ENCODE assay signal across 8 cellular contexts in the genomic region with DNA sequence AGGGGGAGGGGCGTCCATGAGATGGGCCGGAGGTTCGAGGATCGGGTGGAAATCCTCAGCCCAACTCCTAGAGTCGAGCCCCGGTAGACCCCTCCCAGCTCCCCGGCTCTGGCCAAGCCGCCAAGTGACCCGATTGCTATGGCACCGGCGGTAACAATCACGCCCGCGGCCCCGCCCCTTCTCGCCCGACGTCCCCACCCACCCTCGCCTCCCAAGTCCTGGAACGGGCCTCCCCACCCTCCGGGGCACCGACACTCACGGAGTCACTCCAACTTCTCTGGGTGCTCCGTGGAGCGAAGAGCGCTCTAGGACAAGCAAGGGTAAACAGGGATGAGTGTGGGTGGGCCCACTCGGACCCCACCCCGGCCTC. TPM values are rescaled to one million over a fixed set of nuclear protein-coding genes. Genes with fewer than 3 reads are reported as not detected.
DNase-seq lines count a peak whose midpoint lies in the region; ATAC-seq, FAIRE-seq and TF ChIP-seq lines count a peak whose summit lies in the region.

A gene (plus strand): TSS at position 204 of the 370 bp plus-strand sequence. CDS start 5,050 bp downstream, outside the sequence.

- POLR2A ChIA-PET in RWPE1 (lab: Yijun Ruan, JAX; ENCODE audit: low non-redundant PET), result interaction anchor here (0.7 to 0.8 kb wide), 2 partner anchors 24 to 343 kb away, joined by 3 read pairs; no protein-coding TSS in a partner anchor
- POLR2A ChIA-PET in GM12878 (lab: Charles Lee), result no interaction called here

- in situ Hi-C loops in GM12878 (cut with MboI), result no loop called here

- peak; percentile 42 for DNase-seq in GM12891 (ENCODE audit: insufficient read length, low spot score)
- DNase-seq in RWPE1 (ENCODE audit: low spot score), result peak; percentile 81
- no peak for DNase-seq in GM12878 (ENCODE audit: low read depth, low spot score)
- DNase-seq in hypothalamus (lab: John Stamatoyannopoulos, UW), result peak in 45 of 51 donors; percentile 17 to 78 (median 46)
- DNase-seq in renal cortical epithelial cell (ENCODE audit: low read depth), result peak; percentile 28
- DNase-seq in NCI-H1092 (lab: John Stamatoyannopoulos, UW), result no peak

- 23% methylated on average over 13 of the region's 28 CpGs for WGBS in GM12878 (ENCODE audit: insufficient coverage, insufficient replicate concordance, low lambda C conversion rate, missing lambda C conversion rate)

- no peaks in the 10 kb centered on the region for H3K79me2 ChIP-seq in GM12878 (ENCODE audit: control insufficient read depth, insufficient read depth, low read length)

- H3K27ac ChIP-seq in 22Rv1 (peak within 1 kb of the TSS; percentile 55), RWPE1 (peak within 1 kb of the TSS; percentile 64), GM12878 (ENCODE audit: control insufficient read depth, insufficient read depth) (no peak within 1 kb of the TSS)

- H3K4me1 ChIP-seq in GM12878 (ENCODE audit: control insufficient read depth, insufficient read depth, low read length), result no peaks in the 10 kb centered on the region

- intact Hi-C loops in GM12878 (cut with micrococcal nuclease; ENCODE audit: unreplicated experiment), result no loop called here

- FAIRE-seq in GM12891 (lab: Jason Lieb, UNC), result no peak
- no peak for FAIRE-seq in GM12878 (lab: Jason Lieb, UNC)

- SMC1A ChIA-PET in GM12878 (lab: Charles Lee; ENCODE audit: uncharacterized antibody, unreplicated experiment), result no interaction called here

- no peak for TF ChIP-seq EP300 in GM12878 (IDR thresholded peaks at IDR 0.05; ENCODE audit: borderline replicate concordance in 1 of 2, control insufficient read depth in 1 of 2, low read depth in 2 of 2, low read length in 2 of 2)

- no peaks in the 10 kb centered on the region for H3K36me3 ChIP-seq in GM12878 (ENCODE audit: control insufficient read depth in 2 of 2, insufficient read depth in 2 of 2, low read length in 1 of 2)

- peak within 1 kb of the TSS; percentile 80 for H3K9ac ChIP-seq in GM12878 (ENCODE audit: control insufficient read depth, insufficient read depth, low read length)

- peak within 1 kb of the TSS; percentile 92 for H2AFZ ChIP-seq in GM12878 (ENCODE audit: control insufficient read depth, low read depth, low read length)

- peak within 1 kb of the TSS; percentile 90 for H3K4me3 ChIP-seq in GM12878

- CTCF ChIA-PET in RWPE1 (lab: Yijun Ruan, JAX) (interaction anchor here (0.7 to 1.2 kb wide), 3 partner anchors 17 to 39 kb away, joined by 3 to 5 read pairs (median 3); no protein-coding TSS in a partner anchor), GM12878 (lab: Yijun Ruan, JAX) (interaction anchor here (0.5 to 6.1 kb wide), 2 partner anchors 23 to 711 kb away, joined by 3 to 32 read pairs; no protein-coding TSS in a partner anchor)

- no peaks in the 10 kb centered on the region for H3K9me3 ChIP-seq in GM12878 (replicated peaks; ENCODE audit: control insufficient read depth, insufficient read depth, low read length)

- no peaks in the 10 kb centered on the region for H4K20me1 ChIP-seq in GM12878 (ENCODE audit: control insufficient read depth, insufficient read depth)

- TF ChIP-seq CTCF in 22Rv1 (IDR thresholded peaks at IDR 0.05), result no peak
- TF ChIP-seq CTCF in RWPE1 (conservative IDR thresholded peaks at IDR 0.05; ENCODE audit: low read depth), result no peak
- TF ChIP-seq CTCF in GM12878 (IDR thresholded peaks at IDR 0.05 in 2 of 3, conservative IDR thresholded peaks at IDR 0.05 in 1 of 3; ENCODE audit: control insufficient read depth in 2 of 3, extremely low read depth in 1 of 3, insufficient read depth in 1 of 3, low read depth in 3 of 3, low read length in 3 of 3), result no peak

- no peak for TF ChIP-seq RAD21 in GM12878 (IDR thresholded peaks at IDR 0.05; ENCODE audit: insufficient read depth, low read depth, low read length)

- peak within 1 kb of the TSS; percentile 98 for H3K4me2 ChIP-seq in GM12878 (ENCODE audit: control insufficient read depth, insufficient read depth)

- H3K27me3 ChIP-seq in GM12878 (replicated peaks in 1 of 2; ENCODE audit: control insufficient read depth in 2 of 2, insufficient read depth in 2 of 2, low read length in 1 of 2), result 0 out of 4 replicates have a peak, but pooled peaks cover 0 to 4% of the 10 kb centered on the region in 2 experiments

- RAD21 ChIA-PET in GM12878 (lab: Charles Lee; ENCODE audit: unreplicated experiment), result no interaction called here

- ATAC-seq in GM12878, result peak; percentile 72
- ATAC-seq in HG03135 (IDR thresholded peaks at IDR 0.05; ENCODE audit: unreplicated experiment), result no peak

- no TSS peak for BruUV-seq in GM12878 (replicated peaks; lab: Mats Ljungman, UMichigan)

- TF ChIP-seq POLR2A in GM12891 (IDR thresholded peaks at IDR 0.05; ENCODE audit: low read depth, low read length) (no peak), GM12878 (IDR thresholded peaks at IDR 0.05; ENCODE audit: low read depth, low read length) (no peak)

TF ChIP-seq in GM12891, 5 proteins besides CTCF, POLR2A, EP300 and RAD21:
- TF ChIP-seq SPI1 (IDR thresholded peaks at IDR 0.05; ENCODE audit: low read depth, low read length) (no peak), POU2F2 (IDR thresholded peaks at IDR 0.05; ENCODE audit: low read depth, low read length) (no peak), POLR2AphosphoS5 (IDR thresholded peaks at IDR 0.05; ENCODE audit: low read depth, low read length) (no peak), PAX5 (IDR thresholded peaks at IDR 0.05; ENCODE audit: insufficient read depth, low read length, severe bottlenecking) (no peak), TAF1 (IDR thresholded peaks at IDR 0.05; ENCODE audit: low read depth, low read length) (no peak)

TF ChIP-seq in GM12878, 131 proteins besides CTCF, POLR2A, EP300 and RAD21:
- no peak for TF ChIP-seq RCOR1 (conservative IDR thresholded peaks at IDR 0.05; ENCODE audit: low read depth, low read length)
- TF ChIP-seq, protein P1, sequence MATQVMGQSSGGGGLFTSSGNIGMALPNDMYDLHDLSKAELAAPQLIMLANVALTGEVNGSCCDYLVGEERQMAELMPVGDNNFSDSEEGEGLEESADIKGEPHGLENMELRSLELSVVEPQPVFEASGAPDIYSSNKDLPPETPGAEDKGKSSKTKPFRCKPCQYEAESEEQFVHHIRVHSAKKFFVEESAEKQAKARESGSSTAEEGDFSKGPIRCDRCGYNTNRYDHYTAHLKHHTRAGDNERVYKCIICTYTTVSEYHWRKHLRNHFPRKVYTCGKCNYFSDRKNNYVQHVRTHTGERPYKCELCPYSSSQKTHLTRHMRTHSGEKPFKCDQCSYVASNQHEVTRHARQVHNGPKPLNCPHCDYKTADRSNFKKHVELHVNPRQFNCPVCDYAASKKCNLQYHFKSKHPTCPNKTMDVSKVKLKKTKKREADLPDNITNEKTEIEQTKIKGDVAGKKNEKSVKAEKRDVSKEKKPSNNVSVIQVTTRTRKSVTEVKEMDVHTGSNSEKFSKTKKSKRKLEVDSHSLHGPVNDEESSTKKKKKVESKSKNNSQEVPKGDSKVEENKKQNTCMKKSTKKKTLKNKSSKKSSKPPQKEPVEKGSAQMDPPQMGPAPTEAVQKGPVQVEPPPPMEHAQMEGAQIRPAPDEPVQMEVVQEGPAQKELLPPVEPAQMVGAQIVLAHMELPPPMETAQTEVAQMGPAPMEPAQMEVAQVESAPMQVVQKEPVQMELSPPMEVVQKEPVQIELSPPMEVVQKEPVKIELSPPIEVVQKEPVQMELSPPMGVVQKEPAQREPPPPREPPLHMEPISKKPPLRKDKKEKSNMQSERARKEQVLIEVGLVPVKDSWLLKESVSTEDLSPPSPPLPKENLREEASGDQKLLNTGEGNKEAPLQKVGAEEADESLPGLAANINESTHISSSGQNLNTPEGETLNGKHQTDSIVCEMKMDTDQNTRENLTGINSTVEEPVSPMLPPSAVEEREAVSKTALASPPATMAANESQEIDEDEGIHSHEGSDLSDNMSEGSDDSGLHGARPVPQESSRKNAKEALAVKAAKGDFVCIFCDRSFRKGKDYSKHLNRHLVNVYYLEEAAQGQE (IDR thresholded peaks at IDR 0.05; ENCODE audit: low read depth, low read length), result no peak
- no peak for TF ChIP-seq MTA3 (IDR thresholded peaks at IDR 0.05; ENCODE audit: borderline replicate concordance, low read length)
- no peak for TF ChIP-seq ESRRA (IDR thresholded peaks at IDR 0.05; ENCODE audit: low read length)
- TF ChIP-seq CREM (IDR thresholded peaks at IDR 0.05; ENCODE audit: low read depth), result no peak

RNA-seq across cellular contexts. Expression of the gene that starts here (rescaled TPM):
- polyA plus RNA-seq in GM12891 (2012; ENCODE audit: low read depth, missing spikeins), result 1.6 TPM
- 0.71 and 0.95 TPM in 2 replicates for total RNA-seq in GM12878 (2013; cell fraction: nucleolus; rRNA removed)
- 0.68 and 0.82 TPM in 2 replicates for total RNA-seq in GM12878 (2014; rRNA removed)
- total RNA-seq in GM12878 (2014; rRNA removed; fragmentation: Illumina TruSeq; extraction: Trizol), result 0.69 and 1.0 TPM in 2 replicates
- 1.6 and 2.1 TPM in 2 replicates for total RNA-seq in GM12878 (2021)
- 0.72 TPM for polyA plus RNA-seq in GM12878 (2011; ENCODE audit: low read depth)
- 0.19 and 0.72 TPM in 2 replicates for polyA plus RNA-seq in GM12878 (2011; rRNA removed)
- 1.5 and 1.6 TPM in 2 replicates for polyA plus RNA-seq in GM12878 (2011; cell fraction: cytosol; rRNA removed)
- 1.0 and 1.2 TPM in 2 replicates for polyA plus RNA-seq in GM12878 (2011; cell fraction: nucleus; rRNA removed)
- 1.0 and 2.1 TPM in 2 replicates for polyA plus RNA-seq in GM12878 (2012)
- 0.25 and 1.0 TPM in 2 replicates for polyA plus RNA-seq in GM12878 (2014; fragmentation: Illumina TruSeq; extraction: Trizol)
- 1 to 10 TPM in 1 of 2 experiments, under 1 TPM in 1; 0.71 to 1.2 TPM for polyA plus RNA-seq in GM12878 (2014; fragmentation: Nextera tagmentation; extraction: Ambion mirVana)
- 0.60 and 0.73 TPM in 2 replicates for polyA plus RNA-seq in GM12878 (2014; rRNA removed)
- polyA plus RNA-seq in GM12878 (2016; fragmentation: Nextera tagmentation; extraction: Ambion mirVana), result 1 to 10 TPM; 1.6 to 2.9 TPM
- polyA minus RNA-seq in GM12878 (2011; rRNA and poly(A)+ RNA removed), result 0.46 and 0.73 TPM in 2 replicates
- 0.53 and 0.73 TPM in 2 replicates for polyA minus RNA-seq in GM12878 (2011; cell fraction: cytosol; rRNA and poly(A)+ RNA removed)
- 0.24 and 0.48 TPM in 2 replicates for polyA minus RNA-seq in GM12878 (2011; cell fraction: nucleus; rRNA and poly(A)+ RNA removed)
- 0.52 and 6.5 TPM in 2 replicates for total RNA-seq in renal cortical epithelial cell

Comparison
In these comparisons a context has a peak if more than half of its experiments do, and no peak if none do; other contexts are left out.
1. DNase-seq: peak in GM12891 (single experiment), RWPE1 (single experiment), hypothalamus (45 of 51) and renal cortical epithelial cell (single experiment); none in GM12878 (single experiment) and NCI-H1092 (single experiment).